Comparison of ENCODE assay signal across 11 cellular contexts in genomic region chr14:89324501-89325298, GRCh38.
DNase-seq lines count a peak whose midpoint lies in the region; ATAC-seq and TF ChIP-seq lines count a peak whose summit lies in the region.
"Had no signal": no experiment of that assay in that cellular context is flagged by ENCODE, and none has a peak within 500 bp of the region (broad histone marks: within the 10 kb centered on the region; RNA-seq: fewer than 3 reads in every experiment).

No MANE protein-coding gene starts in this region.

- ATAC-seq in GM19328 (IDR thresholded peaks at IDR 0.05; ENCODE audit: unreplicated experiment), result peak; percentile 56
- ATAC-seq in HG02884 (IDR thresholded peaks at IDR 0.05; ENCODE audit: unreplicated experiment), result peak; percentile 94

- peaks cover 4% of the 10 kb centered on the region for H3K9me3 Mint-ChIP-seq in T-helper 2 cell treated with Interferon-gamma antibody and Interleukin-4, amounts not matched to agents 5 μg/mL and 100 μg/mL, for 36 hours

- H3F3A ChIP-seq in DOHH2 (ENCODE audit: control insufficient read depth, insufficient read depth), result no peaks in the 10 kb centered on the region

- no peaks in the 10 kb centered on the region for H3K9me2 ChIP-seq in DOHH2 (replicated peaks; ENCODE audit: control insufficient read depth, low read length)

- peaks cover 18% of the 10 kb centered on the region for H3K79me2 ChIP-seq in DOHH2 (ENCODE audit: control insufficient read depth, low read length)

- H3K4me3 ChIP-seq in DOHH2 (ENCODE audit: low read length), result no peak overlapping the region
- H3K4me3 ChIP-seq: testis had no signal

- no peaks in the 10 kb centered on the region for H3K27me3 ChIP-seq in DOHH2 (ENCODE audit: control insufficient read depth, low read length)
- H3K27me3 ChIP-seq: testis had no signal

- H3K27ac Mint-ChIP-seq in T-helper 2 cell treated with Interferon-gamma antibody and Interleukin-4, amounts not matched to agents 5 μg/mL and 100 μg/mL, for 36 hours, result no peak overlapping the region

- H3K9me3 ChIP-seq in DOHH2 (ENCODE audit: control insufficient read depth, insufficient read depth, low read length), result no peaks in the 10 kb centered on the region
- H3K9me3 ChIP-seq: testis had no signal

- DNase-seq in T-helper 2 cell treated with Interferon-gamma antibody and Interleukin-4, amounts not matched to agents 5 μg/mL and 100 μg/mL, for 36 hours (ENCODE audit: low spot score), result peak; percentile 29
- DNase-seq in HT-29 (ENCODE audit: low spot score), result no peak
- DNase-seq in A172 (ENCODE audit: low spot score), result no peak
- no peak for DNase-seq in stimulated activated CD4-positive, alpha-beta T cell treated with anti-CD3 and anti-CD28 coated beads, Interleukin-4, amount 100 ng/mL, for 1 hour
- no peak for DNase-seq in stimulated activated CD4-positive, alpha-beta T cell treated with anti-CD3 and anti-CD28 coated beads, Interleukin-12 subunit alpha, Interleukin-12 subunit beta, amount 100 ng/mL, for 4 hours
- DNase-seq: testis had no signal

- H3K36me3 Mint-ChIP-seq in T-helper 2 cell treated with Interferon-gamma antibody and Interleukin-4, amounts not matched to agents 5 μg/mL and 100 μg/mL, for 36 hours (ENCODE audit: low read depth), result peaks cover 25% of the 10 kb centered on the region

- H4K20me1 ChIP-seq in DOHH2 (ENCODE audit: control insufficient read depth, insufficient read depth, low read depth, low read length), result no peaks in the 10 kb centered on the region

- no peaks in the 10 kb centered on the region for H3K27me3 Mint-ChIP-seq in T-helper 2 cell treated with Interferon-gamma antibody and Interleukin-4, amounts not matched to agents 5 μg/mL and 100 μg/mL, for 36 hours (ENCODE audit: low read depth)

- peaks cover 49% of the 10 kb centered on the region for H3K4me1 ChIP-seq in DOHH2 (ENCODE audit: control insufficient read depth, low read length)

- H3K4me2 ChIP-seq in DOHH2 (ENCODE audit: low read length), result peak overlapping the region; percentile 2; the same call in 1 of the 2 replicates

- H3K27ac ChIP-seq in DOHH2 (ENCODE audit: low read depth, low read length), result no peak overlapping the region
- H3K27ac ChIP-seq: C4-2B, testis had no signal

- 0 out of 2 replicates have a peak, but pooled peaks cover 3% of the 10 kb centered on the region for H3K36me3 ChIP-seq in DOHH2 (ENCODE audit: control insufficient read depth, low read length)

- no peak overlapping the region for H3K4me3 Mint-ChIP-seq in T-helper 2 cell treated with Interferon-gamma antibody and Interleukin-4, amounts not matched to agents 5 μg/mL and 100 μg/mL, for 36 hours
- H3K4me3 Mint-ChIP-seq: neural crest cell had no signal

- TF ChIP-seq CTCF in DOHH2 (IDR thresholded peaks at IDR 0.05; ENCODE audit: low read depth, low read length, poor library complexity, severe bottlenecking), result no peak

- H3K4me1 Mint-ChIP-seq in T-helper 2 cell treated with Interferon-gamma antibody and Interleukin-4, amounts not matched to agents 5 μg/mL and 100 μg/mL, for 36 hours (ENCODE audit: low read depth), result peaks cover 28% of the 10 kb centered on the region
- H3K4me1 Mint-ChIP-seq: neural crest cell had no signal
